ENCODE assay signal across 8 cellular contexts in genomic region chr12:6539276-6540134, GRCh38. TPM values are rescaled to one million over a fixed set of nuclear protein-coding genes. Genes with fewer than 3 reads are reported as not detected.
DNase-seq lines count a peak whose midpoint lies in the region; ATAC-seq, FAIRE-seq and TF ChIP-seq lines count a peak whose summit lies in the region.

No MANE protein-coding gene starts in this region.

- H3K27me3 ChIP-seq in BLaER1 (no peaks in the 10 kb centered on the region), HUES6 (ENCODE audit: control insufficient read depth, insufficient read depth, low read length) (no peaks in the 10 kb centered on the region), GM12878 (replicated peaks in 1 of 2; ENCODE audit: control insufficient read depth in 2 of 2, insufficient read depth in 2 of 2, low read length in 1 of 2) (no peaks in the 10 kb centered on the region)

- TF ChIP-seq EP300 in GM12878 (IDR thresholded peaks at IDR 0.05; ENCODE audit: borderline replicate concordance in 1 of 2, control insufficient read depth in 1 of 2, low read depth in 2 of 2, low read length in 2 of 2): no peak

- H3K36me3 ChIP-seq in BLaER1: peaks cover 75% of the 10 kb centered on the region
- H3K36me3 ChIP-seq in HUES6 (ENCODE audit: control insufficient read depth, insufficient read depth, low read length): peaks cover 71% of the 10 kb centered on the region
- H3K36me3 ChIP-seq in GM12878 (ENCODE audit: control insufficient read depth in 2 of 2, insufficient read depth in 2 of 2, low read length in 1 of 2): peaks cover 24 to 30% of the 10 kb centered on the region in 2 experiments; a peak in 3 of 4 replicates
- H3K36me3 ChIP-seq in mucosa of descending colon (ENCODE audit: low read depth): peaks cover 7% of the 10 kb centered on the region

- SMC1A ChIA-PET in GM12878 (lab: Charles Lee; ENCODE audit: uncharacterized antibody, unreplicated experiment): interaction anchor here (0.6 to 7.9 kb wide), 19 partner anchors 13 to 217 kb away, joined by 3 to 83 read pairs (median 4); partner anchors contain the start of genes TAPBPL and VAMP1

- no peak for TF ChIP-seq CTCF in GM12878 (IDR thresholded peaks at IDR 0.05 in 2 of 3, conservative IDR thresholded peaks at IDR 0.05 in 1 of 3; ENCODE audit: control insufficient read depth in 2 of 3, extremely low read depth in 1 of 3, insufficient read depth in 1 of 3, low read depth in 3 of 3, low read length in 3 of 3)
- peak; percentile 8 for TF ChIP-seq CTCF in mucosa of descending colon (IDR thresholded peaks at IDR 0.05)

- CTCF ChIA-PET in GM12878 (lab: Yijun Ruan, JAX): interaction anchor here (0.6 to 7.7 kb wide), 36 partner anchors 8 to 1389 kb away, joined by 3 to 91 read pairs (median 5); partner anchors contain the start of genes IFFO1, MRPL51, NOP2 and TAPBPL

- H2AFZ ChIP-seq in GM12878 (ENCODE audit: control insufficient read depth, low read depth, low read length): no peak overlapping the region

- H4K20me1 ChIP-seq in BLaER1: peaks cover 73% of the 10 kb centered on the region
- peaks cover 24% of the 10 kb centered on the region for H4K20me1 ChIP-seq in GM12878 (ENCODE audit: control insufficient read depth, insufficient read depth)

- peaks cover 40% of the 10 kb centered on the region for H3K79me2 ChIP-seq in GM12878 (ENCODE audit: control insufficient read depth, insufficient read depth, low read length)

- no peak for TF ChIP-seq RAD21 in GM12878 (IDR thresholded peaks at IDR 0.05; ENCODE audit: insufficient read depth, low read depth, low read length)

- POLR2A ChIA-PET in GM12878 (lab: Charles Lee): interaction anchor here (0.6 to 4.3 kb wide), 14 partner anchors 10 to 214 kb away, joined by 3 to 19 read pairs (median 4); partner anchors contain the start of genes MLF2, MRPL51, TAPBPL and VAMP1

- H3K27ac ChIP-seq in BLaER1 (no peak overlapping the region), HUES6 (ENCODE audit: low read depth, low read length) (peak overlapping the region; percentile 7; the same call in 1 of the 2 replicates), GM12878 (ENCODE audit: control insufficient read depth, insufficient read depth) (no peak overlapping the region; the same call in 1 of the 2 replicates)

- ATAC-seq in GM12878 (peak; percentile 1; the same call in 1 of the 3 replicates), mucosa of descending colon (peak; percentile 37)

- DNase-seq in GM12878 (ENCODE audit: low read depth, low spot score) (no peak), mucosa of descending colon (peak in 2 of 3 donors; percentile 69 to 77), NCI-H446 (lab: John Stamatoyannopoulos, UW) (no peak), medulla oblongata (ENCODE audit: extremely low spot score) (no peak), RPMI8226 (no peak)
- no peak for DNase-seq in stimulated activated naive CD4-positive, alpha-beta T cell treated with Interleukin-2 at 50 U/mL for 16 hours (lab: John Stamatoyannopoulos, UW)

- H3K4me2 ChIP-seq in BLaER1: peak overlapping the region; percentile 93
- H3K4me2 ChIP-seq in GM12878 (ENCODE audit: control insufficient read depth, insufficient read depth): peak overlapping the region; percentile 12

- H3K9me3 ChIP-seq in BLaER1: no peaks in the 10 kb centered on the region
- H3K9me3 ChIP-seq in HUES6 (ENCODE audit: control insufficient read depth, insufficient read depth, low read depth, low read length): no peaks in the 10 kb centered on the region
- no peaks in the 10 kb centered on the region for H3K9me3 ChIP-seq in GM12878 (replicated peaks; ENCODE audit: control insufficient read depth, insufficient read depth, low read length)
- H3K9me3 ChIP-seq in mucosa of descending colon: no peaks in the 10 kb centered on the region

- peak overlapping the region; percentile 57 for H3K4me3 ChIP-seq in BLaER1
- no peak overlapping the region; the same call in 1 of the 2 replicates for H3K4me3 ChIP-seq in HUES6 (ENCODE audit: low read depth, low read length)
- peak overlapping the region; percentile 28 for H3K4me3 ChIP-seq in GM12878
- no peak overlapping the region for H3K4me3 ChIP-seq in mucosa of descending colon

- intact Hi-C loops in GM12878 (cut with micrococcal nuclease; ENCODE audit: unreplicated experiment) (loop anchor here (1.0 to 5.0 kb wide), 2 partner anchors 72 to 116 kb away; no protein-coding TSS in a partner anchor), mucosa of descending colon (cut with DNase I, micrococcal nuclease) (loop anchor here (5.0 kb wide), 2 partner anchors 47 to 117 kb away; partner anchors contain the start of genes MRPL51 (in 1 of the 2) and NCAPD2 (in 1 of the 2))

- peak; percentile 27 for FAIRE-seq in GM12878 (lab: Jason Lieb, UNC)

- peaks cover 73% of the 10 kb centered on the region for H3K4me1 ChIP-seq in BLaER1
- peaks cover 33% of the 10 kb centered on the region for H3K4me1 ChIP-seq in HUES6 (ENCODE audit: control insufficient read depth, insufficient read depth, low read length)
- H3K4me1 ChIP-seq in GM12878 (ENCODE audit: control insufficient read depth, insufficient read depth, low read length): peaks cover 26% of the 10 kb centered on the region
- H3K4me1 ChIP-seq in mucosa of descending colon (ENCODE audit: low read depth): peaks cover 59% of the 10 kb centered on the region

- RAD21 ChIA-PET in GM12878 (lab: Charles Lee; ENCODE audit: unreplicated experiment): interaction anchor here (0.7 to 6.9 kb wide), 19 partner anchors 14 to 254 kb away, joined by 3 to 67 read pairs (median 5); partner anchors contain the start of genes CD27, MLF2, MRPL51 and NOP2

- H3K9ac ChIP-seq in BLaER1: peak overlapping the region; percentile 36; the same call in 1 of the 2 replicates
- H3K9ac ChIP-seq in HUES6 (ENCODE audit: low read length): peak overlapping the region; percentile 51
- no peak overlapping the region for H3K9ac ChIP-seq in GM12878 (ENCODE audit: control insufficient read depth, insufficient read depth, low read length)

- TF ChIP-seq POLR2A in GM12878 (IDR thresholded peaks at IDR 0.05; ENCODE audit: low read depth, low read length): peak; percentile 72; the same call in 1 of the 2 replicates

- 55% methylated on average over 21 of the region's 21 CpGs for WGBS in GM12878 (ENCODE audit: insufficient coverage, insufficient replicate concordance, low lambda C conversion rate, missing lambda C conversion rate)

- TSS peak; percentile 60 for BruUV-seq in GM12878 (replicated peaks; lab: Mats Ljungman, UMichigan)

- in situ Hi-C loops in GM12878 (cut with MboI): no loop called here

RNA-seq across cellular contexts. Expression of gene GAPDH, which starts 5.2 kb away (rescaled TPM):
- 971 and 990 TPM in 2 replicates for total RNA-seq in GM12878 (2013; cell fraction: nucleolus; rRNA removed)
- total RNA-seq in GM12878 (2014; rRNA removed) (8,450 and 8,907 TPM in 2 replicates), GM12878 (2014; rRNA removed; fragmentation: Illumina TruSeq; extraction: Trizol) (5,296 and 5,818 TPM in 2 replicates), GM12878 (2021) (5,606 and 5,698 TPM in 2 replicates), mucosa of descending colon (1,000 to 10,000 TPM; 1,543 to 3,034 (median 2,070) TPM)
- polyA plus RNA-seq in GM12878 (2011; ENCODE audit: low read depth): 4,872 TPM
- polyA plus RNA-seq in GM12878 (2011; rRNA removed) (7,976 and 14,240 TPM in 2 replicates), GM12878 (2014; fragmentation: Illumina TruSeq; extraction: Trizol) (5,112 and 9,478 TPM in 2 replicates), GM12878 (2014; fragmentation: Nextera tagmentation; extraction: Ambion mirVana) (over 10,000 TPM in 1 of 2 experiments, 1,000 to 10,000 TPM in 1; 9,323 to 11,518 TPM), GM12878 (2014; rRNA removed) (9,590 and 10,389 TPM in 2 replicates), GM12878 (2016; fragmentation: Nextera tagmentation; extraction: Ambion mirVana) (1,000 to 10,000 TPM; 9,069 to 9,909 TPM)
- polyA plus RNA-seq in GM12878 (2011; cell fraction: cytosol; rRNA removed): 25,075 and 29,832 TPM in 2 replicates
- 10,735 and 12,198 TPM in 2 replicates for polyA plus RNA-seq in GM12878 (2011; cell fraction: nucleus; rRNA removed)
- 10,674 and 13,698 TPM in 2 replicates for polyA plus RNA-seq in GM12878 (2012)
- 10,096 and 19,827 TPM in 2 replicates for polyA minus RNA-seq in GM12878 (2011; rRNA and poly(A)+ RNA removed)
- polyA minus RNA-seq in GM12878 (2011; cell fraction: cytosol; rRNA and poly(A)+ RNA removed): 5,010 and 5,239 TPM in 2 replicates
- 1,914 and 2,640 TPM in 2 replicates for polyA minus RNA-seq in GM12878 (2011; cell fraction: nucleus; rRNA and poly(A)+ RNA removed)

RNA-seq across cellular contexts. Expression of gene IFFO1, which starts 16.3 kb away (rescaled TPM):
- total RNA-seq in GM12878 (2013; cell fraction: nucleolus; rRNA removed): 9.8 and 9.9 TPM in 2 replicates
- total RNA-seq in GM12878 (2014; rRNA removed) (6.3 and 7.1 TPM in 2 replicates), GM12878 (2014; rRNA removed; fragmentation: Illumina TruSeq; extraction: Trizol) (4.7 and 5.1 TPM in 2 replicates), GM12878 (2021) (14.4 and 16.6 TPM in 2 replicates), mucosa of descending colon (10 to 100 TPM in 1 of 3 donors, 1 to 10 TPM in 2; 3.6 to 22.4 (median 8.2) TPM)
- polyA plus RNA-seq in GM12878 (2011; ENCODE audit: low read depth): 4.4 TPM
- polyA plus RNA-seq in GM12878 (2011; rRNA removed) (5.0 and 7.1 TPM in 2 replicates), GM12878 (2014; fragmentation: Illumina TruSeq; extraction: Trizol) (2.2 and 5.4 TPM in 2 replicates), GM12878 (2014; fragmentation: Nextera tagmentation; extraction: Ambion mirVana) (under 1 TPM; 0.50 to 0.93 TPM), GM12878 (2014; rRNA removed) (20.9 and 21.8 TPM in 2 replicates), GM12878 (2016; fragmentation: Nextera tagmentation; extraction: Ambion mirVana) (1 to 10 TPM; 2.7 to 8.8 TPM)
- polyA plus RNA-seq in GM12878 (2011; cell fraction: cytosol; rRNA removed): 7.4 and 12.0 TPM in 2 replicates
- 49.7 and 69.0 TPM in 2 replicates for polyA plus RNA-seq in GM12878 (2011; cell fraction: nucleus; rRNA removed)
- polyA plus RNA-seq in GM12878 (2012): 7.9 and 10.3 TPM in 2 replicates
- 3.4 and 5.6 TPM in 2 replicates for polyA minus RNA-seq in GM12878 (2011; rRNA and poly(A)+ RNA removed)
- 1.3 and 2.7 TPM in 2 replicates for polyA minus RNA-seq in GM12878 (2011; cell fraction: cytosol; rRNA and poly(A)+ RNA removed)
- polyA minus RNA-seq in GM12878 (2011; cell fraction: nucleus; rRNA and poly(A)+ RNA removed): 6.2 and 14.2 TPM in 2 replicates

RNA-seq across cellular contexts. Expression of gene NOP2, which starts 28.6 kb away (rescaled TPM):
- 92.6 and 92.8 TPM in 2 replicates for total RNA-seq in GM12878 (2013; cell fraction: nucleolus; rRNA removed)
- 93.6 and 97.4 TPM in 2 replicates for total RNA-seq in GM12878 (2014; rRNA removed)
- 61.3 and 62.3 TPM in 2 replicates for total RNA-seq in GM12878 (2014; rRNA removed; fragmentation: Illumina TruSeq; extraction: Trizol)
- 99.1 and 102 TPM in 2 replicates for total RNA-seq in GM12878 (2021)
- 48.7 TPM for polyA plus RNA-seq in GM12878 (2011; ENCODE audit: low read depth)
- polyA plus RNA-seq in GM12878 (2011; rRNA removed): 74.7 and 91.2 TPM in 2 replicates
- polyA plus RNA-seq in GM12878 (2011; cell fraction: cytosol; rRNA removed): 67.5 and 81.8 TPM in 2 replicates
- polyA plus RNA-seq in GM12878 (2011; cell fraction: nucleus; rRNA removed): 193 and 252 TPM in 2 replicates
- polyA plus RNA-seq in GM12878 (2012): 40.1 and 60.0 TPM in 2 replicates
- polyA plus RNA-seq in GM12878 (2014; fragmentation: Illumina TruSeq; extraction: Trizol): 116 and 121 TPM in 2 replicates
- 10 to 100 TPM; 26.5 to 27.3 TPM for polyA plus RNA-seq in GM12878 (2014; fragmentation: Nextera tagmentation; extraction: Ambion mirVana)
- 96.9 and 98.8 TPM in 2 replicates for polyA plus RNA-seq in GM12878 (2014; rRNA removed)
- 100 to 1,000 TPM; 112 to 114 TPM for polyA plus RNA-seq in GM12878 (2016; fragmentation: Nextera tagmentation; extraction: Ambion mirVana)
- polyA minus RNA-seq in GM12878 (2011; rRNA and poly(A)+ RNA removed): 36.6 and 67.0 TPM in 2 replicates
- polyA minus RNA-seq in GM12878 (2011; cell fraction: cytosol; rRNA and poly(A)+ RNA removed): 19.4 and 32.1 TPM in 2 replicates
- 30.7 and 68.6 TPM in 2 replicates for polyA minus RNA-seq in GM12878 (2011; cell fraction: nucleus; rRNA and poly(A)+ RNA removed)
- total RNA-seq in mucosa of descending colon: 10 to 100 TPM; 26.1 to 32.4 (median 26.6) TPM

RNA-seq across cellular contexts. Expression of gene NCAPD2, which starts 45.6 kb away (rescaled TPM):
- total RNA-seq in GM12878 (2013; cell fraction: nucleolus; rRNA removed): 64.5 and 66.0 TPM in 2 replicates
- 141 and 144 TPM in 2 replicates for total RNA-seq in GM12878 (2014; rRNA removed)
- total RNA-seq in GM12878 (2014; rRNA removed; fragmentation: Illumina TruSeq; extraction: Trizol): 96.9 and 98.2 TPM in 2 replicates
- total RNA-seq in GM12878 (2021): 110 and 113 TPM in 2 replicates
- 34.6 TPM for polyA plus RNA-seq in GM12878 (2011; ENCODE audit: low read depth)
- 84.0 and 160 TPM in 2 replicates for polyA plus RNA-seq in GM12878 (2011; rRNA removed)
- polyA plus RNA-seq in GM12878 (2011; cell fraction: cytosol; rRNA removed): 138 and 147 TPM in 2 replicates
- 98.8 and 145 TPM in 2 replicates for polyA plus RNA-seq in GM12878 (2011; cell fraction: nucleus; rRNA removed)
- 50.7 and 70.2 TPM in 2 replicates for polyA plus RNA-seq in GM12878 (2012)
- 110 and 146 TPM in 2 replicates for polyA plus RNA-seq in GM12878 (2014; fragmentation: Illumina TruSeq; extraction: Trizol)
- polyA plus RNA-seq in GM12878 (2014; fragmentation: Nextera tagmentation; extraction: Ambion mirVana): 10 to 100 TPM; 24.2 to 32.8 TPM
- polyA plus RNA-seq in GM12878 (2014; rRNA removed): 114 TPM in 2 replicates
- polyA plus RNA-seq in GM12878 (2016; fragmentation: Nextera tagmentation; extraction: Ambion mirVana): 100 to 1,000 TPM; 105 to 108 TPM
- 165 and 222 TPM in 2 replicates for polyA minus RNA-seq in GM12878 (2011; rRNA and poly(A)+ RNA removed)
- 89.0 and 105 TPM in 2 replicates for polyA minus RNA-seq in GM12878 (2011; cell fraction: cytosol; rRNA and poly(A)+ RNA removed)
- 67.3 and 111 TPM in 2 replicates for polyA minus RNA-seq in GM12878 (2011; cell fraction: nucleus; rRNA and poly(A)+ RNA removed)
- 10 to 100 TPM; 25.5 to 47.0 (median 26.0) TPM for total RNA-seq in mucosa of descending colon

RNA-seq across cellular contexts. Expression of gene MRPL51, which starts 46.4 kb away (rescaled TPM):
- total RNA-seq in GM12878 (2013; cell fraction: nucleolus; rRNA removed): 9.8 and 10.5 TPM in 2 replicates
- total RNA-seq in GM12878 (2014; rRNA removed) (137 and 175 TPM in 2 replicates), GM12878 (2014; rRNA removed; fragmentation: Illumina TruSeq; extraction: Trizol) (254 and 259 TPM in 2 replicates), GM12878 (2021) (275 and 276 TPM in 2 replicates), mucosa of descending colon (100 to 1,000 TPM; 119 to 143 (median 136) TPM)
- polyA plus RNA-seq in GM12878 (2011; ENCODE audit: low read depth): 71.7 TPM
- polyA plus RNA-seq in GM12878 (2011; rRNA removed) (159 and 252 TPM in 2 replicates), GM12878 (2014; fragmentation: Illumina TruSeq; extraction: Trizol) (241 and 255 TPM in 2 replicates), GM12878 (2014; fragmentation: Nextera tagmentation; extraction: Ambion mirVana) (1,000 to 10,000 TPM in 1 of 2 experiments, 100 to 1,000 TPM in 1; 908 to 1,202 TPM), GM12878 (2014; rRNA removed) (167 and 183 TPM in 2 replicates), GM12878 (2016; fragmentation: Nextera tagmentation; extraction: Ambion mirVana) (100 to 1,000 TPM; 583 to 588 TPM)
- 119 and 123 TPM in 2 replicates for polyA plus RNA-seq in GM12878 (2011; cell fraction: cytosol; rRNA removed)
- 64.4 and 67.0 TPM in 2 replicates for polyA plus RNA-seq in GM12878 (2011; cell fraction: nucleus; rRNA removed)
- polyA plus RNA-seq in GM12878 (2012): 159 and 228 TPM in 2 replicates
- 29.2 and 48.2 TPM in 2 replicates for polyA minus RNA-seq in GM12878 (2011; rRNA and poly(A)+ RNA removed)
- polyA minus RNA-seq in GM12878 (2011; cell fraction: cytosol; rRNA and poly(A)+ RNA removed): 18.4 and 20.6 TPM in 2 replicates
- polyA minus RNA-seq in GM12878 (2011; cell fraction: nucleus; rRNA and poly(A)+ RNA removed): 15.7 and 20.9 TPM in 2 replicates

Comparison
In these comparisons a context has a peak if more than half of its experiments do, and no peak if none do; other contexts are left out.
1. H3K4me3 ChIP-seq: peak in BLaER1 (single experiment) and GM12878 (single experiment); none in HUES6 (single experiment) and mucosa of descending colon (single experiment).
2. DNase-seq: peak in mucosa of descending colon (2 of 3); none in GM12878 (single experiment), NCI-H446 (0 of 2), medulla oblongata (single experiment), stimulated activated naive CD4-positive, alpha-beta T cell treated with Interleukin-2 at 50 U/mL for 16 hours (single experiment) and RPMI8226 (single experiment).